ENCODE assay signal across 29 cellular contexts in genomic region chr15:20271647-20272046, GRCh38.
"Had no signal": no experiment of that assay in that cellular context is flagged by ENCODE, and none has a peak within 500 bp of the region (broad histone marks: within the 10 kb centered on the region; RNA-seq: fewer than 3 reads in every experiment).

No MANE protein-coding gene starts in this region.

- H3K36me3 ChIP-seq: left lung, lower lobe of right lung, neural progenitor cell, neutrophil, ovary, right atrium auricular region, right lobe of liver, suprapubic skin, thoracic aorta, tibial artery, vagina had no signal

- H3K4me3 Mint-ChIP-seq: immature natural killer cell; naive B cell; natural killer cell; nephron progenitor cell; neural progenitor cell; stimulated activated naive CD8-positive, alpha-beta T cell treated with anti-CD3 and anti-CD28 coated beads, Interleukin-15, Interleukin-2, amounts not matched to agents 100 ng/mL and 50 ng/mL, for 24 hours had no signal

- H3K4me2 ChIP-seq: neural progenitor cell, smooth muscle cell had no signal

- H3K27ac ChIP-seq: left lung, lower lobe of right lung, neural progenitor cell, neutrophil, ovary, right atrium auricular region, right lobe of liver, suprapubic skin, thoracic aorta, tibial artery, vagina had no signal

- H3K9me3 Mint-ChIP-seq: immature natural killer cell; naive B cell; natural killer cell; nephron progenitor cell; neural progenitor cell; stimulated activated naive CD8-positive, alpha-beta T cell treated with anti-CD3 and anti-CD28 coated beads, Interleukin-15, Interleukin-2, amounts not matched to agents 100 ng/mL and 50 ng/mL, for 24 hours had no signal

- H3K4me1 Mint-ChIP-seq: immature natural killer cell, naive B cell, natural killer cell, nephron progenitor cell, neural progenitor cell had no signal

- ATAC-seq: left colon, left lung, natural killer cell had no signal

- H3K4me1 ChIP-seq: left lung, lower lobe of right lung, neural progenitor cell, right atrium auricular region, right lobe of liver, suprapubic skin, tibial artery, vagina had no signal

- H3K9me3 ChIP-seq: lower lobe of right lung, neutrophil, ovary, right atrium auricular region, right lobe of liver, thoracic aorta, vagina had no signal

- H3K27me3 Mint-ChIP-seq: naive B cell; progenitor cell of endocrine pancreas; stimulated activated naive CD8-positive, alpha-beta T cell treated with anti-CD3 and anti-CD28 coated beads, Interleukin-15, Interleukin-2, amounts not matched to agents 100 ng/mL and 50 ng/mL, for 24 hours had no signal

- H3K4me3 ChIP-seq: left lung, lower lobe of right lung, neural progenitor cell, ovary, right atrium auricular region, right lobe of liver, smooth muscle cell, suprapubic skin, thoracic aorta, tibial artery, vagina had no signal

- DNase-seq: hypothalamus; immature natural killer cell; left colon; lower lobe of right lung; mammary epithelial cell; mesenchymal stem cell; naive B cell; natural killer cell; nephron progenitor cell; occipital lobe; ovary; right lobe of liver; stimulated activated CD4-positive, alpha-beta T cell treated with anti-CD3 and anti-CD28 coated beads, Interleukin-12 subunit alpha, Interleukin-12 subunit beta, amount 100 ng/mL, for 4 hours; stimulated activated CD4-positive, alpha-beta T cell treated with anti-CD3 and anti-CD28 coated beads, Interleukin-15, amount 100 ng/mL, for 24 hours; stimulated activated CD4-positive, alpha-beta T cell treated with anti-CD3 and anti-CD28 coated beads, Interleukin-2, amount 100 ng/mL, for 24 hours; stimulated activated CD4-positive, alpha-beta T cell treated with anti-CD3 and anti-CD28 coated beads, Interleukin-4, amount 100 ng/mL, for 1 hour; stimulated activated naive CD4-positive, alpha-beta T cell; tibial artery; trophoblast cell had no signal

- H3K27me3 ChIP-seq: neural progenitor cell, neutrophil, ovary, right atrium auricular region, right lobe of liver, suprapubic skin, tibial artery, vagina had no signal

- H3K36me3 Mint-ChIP-seq: immature natural killer cell, naive B cell, natural killer cell, neural progenitor cell had no signal

- H3K27ac Mint-ChIP-seq: immature natural killer cell; naive B cell; natural killer cell; nephron progenitor cell; neural progenitor cell; progenitor cell of endocrine pancreas; stimulated activated naive CD8-positive, alpha-beta T cell treated with anti-CD3 and anti-CD28 coated beads, Interleukin-15, Interleukin-2, amounts not matched to agents 100 ng/mL and 50 ng/mL, for 24 hours had no signal

- H2AFZ ChIP-seq: neural progenitor cell had no signal
